In the genomic region with DNA sequence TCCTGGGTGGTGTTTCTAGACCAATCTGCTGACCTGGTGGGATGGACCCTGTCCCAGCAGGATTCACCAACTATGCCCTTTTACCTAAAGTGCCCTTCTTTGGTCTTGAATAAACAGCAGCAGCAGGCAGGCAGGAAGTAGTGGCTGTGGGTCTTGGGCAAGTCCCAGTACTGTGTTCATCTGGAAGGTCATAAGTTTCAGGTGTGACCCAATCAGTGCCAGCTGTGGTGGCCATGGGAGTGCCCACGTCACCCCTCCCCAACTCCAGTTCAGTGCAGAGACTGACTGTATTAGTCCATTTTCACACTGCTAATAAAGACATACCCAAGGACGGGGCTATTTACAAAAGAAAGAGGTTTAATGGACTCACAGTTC, we compare ENCODE assay signal across 14 cellular contexts.
DNase-seq lines count a peak whose midpoint lies in the region; ATAC-seq and TF ChIP-seq lines count a peak whose summit lies in the region.
"Had no signal": no experiment of that assay in that cellular context is flagged by ENCODE, and none has a peak within 500 bp of the region (broad histone marks: within the 10 kb centered on the region; RNA-seq: fewer than 3 reads in every experiment).

No MANE protein-coding gene starts in this region.

- H3K4me3 Mint-ChIP-seq in neural progenitor cell: no peak overlapping the region
- H3K4me3 Mint-ChIP-seq in activated naive CD4-positive, alpha-beta T cell treated with anti-CD3 and anti-CD28 coated beads, Interleukin-2, amount 10 ng/mL, durations not matched to agents 7 days and 5 days: no peak overlapping the region
- H3K4me3 Mint-ChIP-seq: CD4-positive, alpha-beta T cell had no signal

- no peaks in the 10 kb centered on the region; the same call in 1 of the 2 replicates for H3K27me3 ChIP-seq in GM23248 (replicated peaks; ENCODE audit: insufficient read depth)
- no peaks in the 10 kb centered on the region for H3K27me3 ChIP-seq in OCI-LY3 (ENCODE audit: low read depth, low read length)
- H3K27me3 ChIP-seq in neural progenitor cell: no peaks in the 10 kb centered on the region
- H3K27me3 ChIP-seq: BLaER1 treated with 17β-estradiol and CSF1 and Interleukin-3, amounts not matched to agents 10 nM and 100 nM had no signal

- no peak overlapping the region for H3K27ac Mint-ChIP-seq in neural progenitor cell
- no peak overlapping the region for H3K27ac Mint-ChIP-seq in activated naive CD4-positive, alpha-beta T cell treated with anti-CD3 and anti-CD28 coated beads, Interleukin-2, amount 10 ng/mL, durations not matched to agents 7 days and 5 days
- H3K27ac Mint-ChIP-seq: CD4-positive, alpha-beta T cell had no signal

- H3K27ac ChIP-seq in GM23248 (no peak overlapping the region), OCI-LY3 (ENCODE audit: low read length) (no peak overlapping the region), neural progenitor cell (no peak overlapping the region)
- H3K27ac ChIP-seq: BLaER1 treated with 17β-estradiol and CSF1 and Interleukin-3, amounts not matched to agents 10 nM and 100 nM had no signal

- H3K4me1 ChIP-seq in GM23248 (ENCODE audit: insufficient read depth): no peaks in the 10 kb centered on the region
- H3K4me1 ChIP-seq in OCI-LY3 (ENCODE audit: low read length): peaks cover 6% of the 10 kb centered on the region; the same call in 1 of the 2 replicates
- H3K4me1 ChIP-seq in neural progenitor cell: no peaks in the 10 kb centered on the region

- H3K36me3 ChIP-seq in GM23248 (ENCODE audit: low read depth) (no peaks in the 10 kb centered on the region), OCI-LY3 (replicated peaks; ENCODE audit: low read depth, low read length) (no peaks in the 10 kb centered on the region), neural progenitor cell (no peaks in the 10 kb centered on the region)
- H3K36me3 ChIP-seq: BLaER1 treated with 17β-estradiol and CSF1 and Interleukin-3, amounts not matched to agents 10 nM and 100 nM had no signal

- H3K4me1 Mint-ChIP-seq in neural progenitor cell: no peaks in the 10 kb centered on the region
- H3K4me1 Mint-ChIP-seq in activated naive CD4-positive, alpha-beta T cell treated with anti-CD3 and anti-CD28 coated beads, Interleukin-2, amount 10 ng/mL, durations not matched to agents 7 days and 5 days: no peaks in the 10 kb centered on the region

- H3F3A ChIP-seq in GM23248 (ENCODE audit: insufficient read depth) (no peaks in the 10 kb centered on the region), neural progenitor cell (ENCODE audit: low read depth) (no peaks in the 10 kb centered on the region)

- no peaks in the 10 kb centered on the region for H3K36me3 Mint-ChIP-seq in neural progenitor cell
- H3K36me3 Mint-ChIP-seq in activated naive CD4-positive, alpha-beta T cell treated with anti-CD3 and anti-CD28 coated beads, Interleukin-2, amount 10 ng/mL, durations not matched to agents 7 days and 5 days: no peaks in the 10 kb centered on the region

- H3K9ac ChIP-seq in GM23248: no peak overlapping the region
- no peak overlapping the region for H3K9ac ChIP-seq in OCI-LY3 (ENCODE audit: low read length)
- no peak overlapping the region for H3K9ac ChIP-seq in neural progenitor cell
- H3K9ac ChIP-seq: BLaER1 treated with 17β-estradiol and CSF1 and Interleukin-3, amounts not matched to agents 10 nM and 100 nM had no signal

- H3K79me2 ChIP-seq in GM23248 (ENCODE audit: insufficient read depth): no peaks in the 10 kb centered on the region
- H3K79me2 ChIP-seq in OCI-LY3 (ENCODE audit: low read length): no peaks in the 10 kb centered on the region
- no peaks in the 10 kb centered on the region for H3K79me2 ChIP-seq in neural progenitor cell (ENCODE audit: low read depth)

- H3K9me3 ChIP-seq in GM23248 (ENCODE audit: low read depth): no peaks in the 10 kb centered on the region
- H3K9me3 ChIP-seq in OCI-LY3 (ENCODE audit: insufficient read depth, low read length): no peaks in the 10 kb centered on the region
- H3K9me3 ChIP-seq in neural progenitor cell (ENCODE audit: low read depth): peaks cover 3% of the 10 kb centered on the region

- H3K27me3 Mint-ChIP-seq in neural progenitor cell (ENCODE audit: insufficient read depth, low read depth): no peaks in the 10 kb centered on the region
- H3K27me3 Mint-ChIP-seq in activated naive CD4-positive, alpha-beta T cell treated with anti-CD3 and anti-CD28 coated beads, Interleukin-2, amount 10 ng/mL, durations not matched to agents 7 days and 5 days: no peaks in the 10 kb centered on the region

- WGBS in GM23248 (ENCODE audit: low coverage in 1 of 2, low lambda C conversion rate in 2 of 2, missing lambda C conversion rate in 2 of 2), 2 experiments: 41 to 43% methylated on average over 2 of the region's 2 CpGs

- H3K9me3 Mint-ChIP-seq in neural progenitor cell: peaks cover 5% of the 10 kb centered on the region
- no peaks in the 10 kb centered on the region for H3K9me3 Mint-ChIP-seq in activated naive CD4-positive, alpha-beta T cell treated with anti-CD3 and anti-CD28 coated beads, Interleukin-2, amount 10 ng/mL, durations not matched to agents 7 days and 5 days

- ATAC-seq in left lobe of liver: peak; percentile 87
- no peak for ATAC-seq in HG03045 (IDR thresholded peaks at IDR 0.05; ENCODE audit: unreplicated experiment)
- no peak for ATAC-seq in HG03571 (IDR thresholded peaks at IDR 0.05; ENCODE audit: unreplicated experiment)

- H3K9me2 ChIP-seq in GM23248 (ENCODE audit: insufficient read depth): no peaks in the 10 kb centered on the region

- H3K4me2 ChIP-seq in GM23248 (ENCODE audit: unreplicated experiment) (no peak overlapping the region), OCI-LY3 (ENCODE audit: low read length) (peak overlapping the region; percentile 35), neural progenitor cell (no peak overlapping the region)
- H3K4me2 ChIP-seq: BLaER1 treated with 17β-estradiol and CSF1 and Interleukin-3, amounts not matched to agents 10 nM and 100 nM had no signal

- DNase-seq in GM23248 (no peak), left lobe of liver (ENCODE audit: low spot score) (peak; percentile 89), neural progenitor cell (ENCODE audit: low spot score) (no peak), foreskin melanocyte (no peak)
- no peak for DNase-seq in activated naive CD4-positive, alpha-beta T cell treated with anti-CD3 and anti-CD28 coated beads, Interleukin-2, amount 10 ng/mL, durations not matched to agents 7 days and 5 days
- DNase-seq: CD4-positive, alpha-beta T cell; GOT3; MV-4-11; Right ventricle myocardium superior had no signal

- in situ Hi-C loops in GM23248 (cut with MboI): loop anchor here (25.0 kb wide), 1 partner anchor 392 kb away; no protein-coding TSS in a partner anchor

- CTCF ChIA-PET in activated naive CD4-positive, alpha-beta T cell treated with anti-CD3 and anti-CD28 coated beads, Interleukin-2, amount 10 ng/mL, durations not matched to agents 7 days and 5 days (lab: Charles Lee): no interaction called here

- H4K20me1 ChIP-seq in GM23248 (ENCODE audit: insufficient read depth) (no peaks in the 10 kb centered on the region), OCI-LY3 (ENCODE audit: insufficient read depth, low read length) (no peaks in the 10 kb centered on the region), neural progenitor cell (ENCODE audit: low read depth) (no peaks in the 10 kb centered on the region)
- H4K20me1 ChIP-seq: BLaER1 treated with 17β-estradiol and CSF1 and Interleukin-3, amounts not matched to agents 10 nM and 100 nM had no signal

- H2AFZ ChIP-seq in GM23248 (peak overlapping the region; percentile 58; the same call in 1 of the 2 replicates), OCI-LY3 (ENCODE audit: low read depth, low read length) (peak overlapping the region; percentile 68; the same call in 1 of the 2 replicates), neural progenitor cell (replicated peaks) (peak overlapping the region; percentile 10)

- no peak for TF ChIP-seq CTCF in OCI-LY3 (IDR thresholded peaks at IDR 0.05; ENCODE audit: low read depth, low read length)
- TF ChIP-seq CTCF in neural progenitor cell (IDR thresholded peaks at IDR 0.05): no peak

- H3K4me3 ChIP-seq in GM23248 (no peak overlapping the region), OCI-LY3 (ENCODE audit: low read length) (0 out of 2 replicates have a peak overlapping the region, but pooled peaks have one; percentile 36), neural progenitor cell (no peak overlapping the region)
- H3K4me3 ChIP-seq: BLaER1 treated with 17β-estradiol and CSF1 and Interleukin-3, amounts not matched to agents 10 nM and 100 nM; K562 had no signal

Comparison
In these comparisons a context has a peak if more than half of its experiments do, and no peak if none do; other contexts are left out.
1. H2AFZ ChIP-seq: peak in every context shown above with its lines; median percentile 68 in OCI-LY3; 58 in GM23248; 10 in neural progenitor cell.